Comparison of ENCODE assay signal across 19 cellular contexts in genomic region chr16:24820522-24820921, GRCh38. TPM values are rescaled to one million over a fixed set of nuclear protein-coding genes. Genes with fewer than 3 reads are reported as not detected.
DNase-seq lines count a peak whose midpoint lies in the region; ATAC-seq and TF ChIP-seq lines count a peak whose summit lies in the region.
"Had no signal": no experiment of that assay in that cellular context is flagged by ENCODE, and none has a peak within 500 bp of the region (broad histone marks: within the 10 kb centered on the region; RNA-seq: fewer than 3 reads in every experiment).

No MANE protein-coding gene starts in this region.

- peaks cover 48 to 89% (median 55%) of the 10 kb centered on the region in 3 donors for H3K36me3 ChIP-seq in esophagus squamous epithelium

- 20 to 29% methylated on average over 1 of the region's 1 CpG for WGBS in esophagus squamous epithelium, 2 donors

- H3K4me1 Mint-ChIP-seq in activated naive CD4-positive, alpha-beta T cell treated with anti-CD3 and anti-CD28 coated beads for 36 hours (ENCODE audit: low read depth): no peaks in the 10 kb centered on the region
- no peaks in the 10 kb centered on the region for H3K4me1 Mint-ChIP-seq in activated naive CD4-positive, alpha-beta T cell treated with anti-CD3 and anti-CD28 coated beads, Interleukin-2, amount 10 ng/mL, durations not matched to agents 7 days and 5 days
- H3K4me1 Mint-ChIP-seq in activated CD8-positive, alpha-beta T cell treated with anti-CD3 and anti-CD28 coated beads, Interleukin-2, amount 10 ng/mL, durations not matched to agents 7 days and 5 days (ENCODE audit: low read depth): peaks cover 8% of the 10 kb centered on the region
- H3K4me1 Mint-ChIP-seq in stimulated activated memory B cell treated with anti-CD40 and anti-IgM and Interleukin-4, amounts not matched to agents 10 μg/mL and 1 μg/mL and 100 μg/mL, for 72 hours: no peaks in the 10 kb centered on the region

- no peak overlapping the region for H3K4me3 Mint-ChIP-seq in activated naive CD4-positive, alpha-beta T cell treated with anti-CD3 and anti-CD28 coated beads for 36 hours
- H3K4me3 Mint-ChIP-seq in activated naive CD4-positive, alpha-beta T cell treated with anti-CD3 and anti-CD28 coated beads, Interleukin-2, amount 10 ng/mL, durations not matched to agents 7 days and 5 days: no peak overlapping the region
- no peak overlapping the region for H3K4me3 Mint-ChIP-seq in activated CD8-positive, alpha-beta T cell treated with anti-CD3 and anti-CD28 coated beads, Interleukin-2, amount 10 ng/mL, durations not matched to agents 7 days and 5 days
- H3K4me3 Mint-ChIP-seq in stimulated activated memory B cell treated with anti-CD40 and anti-IgM and Interleukin-4, amounts not matched to agents 10 μg/mL and 1 μg/mL and 100 μg/mL, for 72 hours: no peak overlapping the region
- H3K4me3 Mint-ChIP-seq: activated naive CD8-positive, alpha-beta T cell treated with anti-CD3 and anti-CD28 coated beads, Interleukin-2, amount 10 ng/mL, durations not matched to agents 7 days and 5 days had no signal

- no peak for TF ChIP-seq CTCF in fibroblast of mammary gland (conservative IDR thresholded peaks at IDR 0.05; ENCODE audit: control insufficient read depth, insufficient read depth, low read depth, low read length)
- TF ChIP-seq CTCF in esophagus squamous epithelium (IDR thresholded peaks at IDR 0.05): no peak

- H3K9me3 ChIP-seq in esophagus squamous epithelium: no peaks in the 10 kb centered on the region
- H3K9me3 ChIP-seq: Peyer's patch, right atrium auricular region, thyroid gland had no signal

- no peaks in the 10 kb centered on the region for H3K27me3 ChIP-seq in esophagus squamous epithelium
- H3K27me3 ChIP-seq: Peyer's patch, right atrium auricular region, thyroid gland had no signal

- ATAC-seq in activated CD8-positive, alpha-beta T cell treated with anti-CD3 and anti-CD28 coated beads, Interleukin-2, amount 10 ng/mL, durations not matched to agents 7 days and 5 days: no peak
- no peak for ATAC-seq in stimulated activated memory B cell treated with anti-CD40 and anti-IgM and Interleukin-4, amounts not matched to agents 10 μg/mL and 1 μg/mL and 100 μg/mL, for 72 hours
- ATAC-seq in HG02798 (IDR thresholded peaks at IDR 0.05; ENCODE audit: poor library complexity, unreplicated experiment): no peak
- ATAC-seq: left ventricle myocardium superior, natural killer cell had no signal

- peak overlapping the region; percentile 5 for H3K27ac Mint-ChIP-seq in activated naive CD4-positive, alpha-beta T cell treated with anti-CD3 and anti-CD28 coated beads for 36 hours
- no peak overlapping the region for H3K27ac Mint-ChIP-seq in activated naive CD4-positive, alpha-beta T cell treated with anti-CD3 and anti-CD28 coated beads, Interleukin-2, amount 10 ng/mL, durations not matched to agents 7 days and 5 days
- H3K27ac Mint-ChIP-seq in activated CD8-positive, alpha-beta T cell treated with anti-CD3 and anti-CD28 coated beads, Interleukin-2, amount 10 ng/mL, durations not matched to agents 7 days and 5 days: peak overlapping the region; percentile 6
- peak overlapping the region; percentile 8 for H3K27ac Mint-ChIP-seq in stimulated activated memory B cell treated with anti-CD40 and anti-IgM and Interleukin-4, amounts not matched to agents 10 μg/mL and 1 μg/mL and 100 μg/mL, for 72 hours
- H3K27ac Mint-ChIP-seq: activated naive CD8-positive, alpha-beta T cell treated with anti-CD3 and anti-CD28 coated beads, Interleukin-2, amount 10 ng/mL, durations not matched to agents 7 days and 5 days had no signal

- H3K27ac ChIP-seq in esophagus squamous epithelium: peak overlapping the region in 2 of 4 donors; percentile 27 to 38
- H3K27ac ChIP-seq: Peyer's patch, right atrium auricular region, thyroid gland, WERI-Rb-1 had no signal

- intact Hi-C loops in activated naive CD4-positive, alpha-beta T cell treated with anti-CD3 and anti-CD28 coated beads for 36 hours (cut with micrococcal nuclease): no loop called here
- intact Hi-C loops in esophagus squamous epithelium (cut with DNase I): no loop called here

- POLR2A ChIA-PET in activated CD8-positive, alpha-beta T cell treated with anti-CD3 and anti-CD28 coated beads, Interleukin-2, amount 10 ng/mL, durations not matched to agents 7 days and 5 days (lab: Charles Lee): no interaction called here

- CTCF ChIA-PET in activated naive CD4-positive, alpha-beta T cell treated with anti-CD3 and anti-CD28 coated beads for 36 hours (lab: Charles Lee): no interaction called here
- CTCF ChIA-PET in activated naive CD4-positive, alpha-beta T cell treated with anti-CD3 and anti-CD28 coated beads, Interleukin-2, amount 10 ng/mL, durations not matched to agents 7 days and 5 days (lab: Charles Lee): no interaction called here
- CTCF ChIA-PET in activated CD8-positive, alpha-beta T cell treated with anti-CD3 and anti-CD28 coated beads, Interleukin-2, amount 10 ng/mL, durations not matched to agents 7 days and 5 days (lab: Charles Lee): no interaction called here

- TF ChIP-seq POLR2A in esophagus squamous epithelium (IDR thresholded peaks at IDR 0.05): no peak

- H3K27me3 Mint-ChIP-seq in activated naive CD4-positive, alpha-beta T cell treated with anti-CD3 and anti-CD28 coated beads for 36 hours (ENCODE audit: low read depth): no peaks in the 10 kb centered on the region
- no peaks in the 10 kb centered on the region for H3K27me3 Mint-ChIP-seq in activated naive CD4-positive, alpha-beta T cell treated with anti-CD3 and anti-CD28 coated beads, Interleukin-2, amount 10 ng/mL, durations not matched to agents 7 days and 5 days
- no peaks in the 10 kb centered on the region for H3K27me3 Mint-ChIP-seq in activated CD8-positive, alpha-beta T cell treated with anti-CD3 and anti-CD28 coated beads, Interleukin-2, amount 10 ng/mL, durations not matched to agents 7 days and 5 days (ENCODE audit: low read depth)
- H3K27me3 Mint-ChIP-seq in stimulated activated memory B cell treated with anti-CD40 and anti-IgM and Interleukin-4, amounts not matched to agents 10 μg/mL and 1 μg/mL and 100 μg/mL, for 72 hours: no peaks in the 10 kb centered on the region
- H3K27me3 Mint-ChIP-seq: activated naive CD8-positive, alpha-beta T cell treated with anti-CD3 and anti-CD28 coated beads, Interleukin-2, amount 10 ng/mL, durations not matched to agents 7 days and 5 days had no signal

- no peak for DNase-seq in activated naive CD4-positive, alpha-beta T cell treated with anti-CD3 and anti-CD28 coated beads for 36 hours
- no peak for DNase-seq in activated naive CD4-positive, alpha-beta T cell treated with anti-CD3 and anti-CD28 coated beads, Interleukin-2, amount 10 ng/mL, durations not matched to agents 7 days and 5 days
- no peak for DNase-seq in activated CD8-positive, alpha-beta T cell treated with anti-CD3 and anti-CD28 coated beads, Interleukin-2, amount 10 ng/mL, durations not matched to agents 7 days and 5 days
- DNase-seq in fibroblast of mammary gland (ENCODE audit: low read depth): peak; percentile 57
- no peak for DNase-seq in esophagus squamous epithelium (lab: John Stamatoyannopoulos, UW)
- no peak for DNase-seq in activated CD8-positive, alpha-beta memory T cell treated with anti-CD3 and anti-CD28 coated beads, Interleukin-2, amount 50 U/mL, for 48 hours
- DNase-seq: activated naive CD8-positive, alpha-beta T cell treated with anti-CD3 and anti-CD28 coated beads, Interleukin-2, amount 10 ng/mL, durations not matched to agents 7 days and 5 days; cerebellar nuclear complex; erythroblast; left ventricle myocardium superior; natural killer cell; NCI-H1930; NCI-H526 treated with DMSO at 0.1 percent for 48 hours; Peyer's patch; thyroid gland; WERI-Rb-1 had no signal

- H3K9me3 Mint-ChIP-seq in activated naive CD4-positive, alpha-beta T cell treated with anti-CD3 and anti-CD28 coated beads for 36 hours: no peaks in the 10 kb centered on the region
- H3K9me3 Mint-ChIP-seq in activated naive CD4-positive, alpha-beta T cell treated with anti-CD3 and anti-CD28 coated beads, Interleukin-2, amount 10 ng/mL, durations not matched to agents 7 days and 5 days: no peaks in the 10 kb centered on the region
- H3K9me3 Mint-ChIP-seq in activated CD8-positive, alpha-beta T cell treated with anti-CD3 and anti-CD28 coated beads, Interleukin-2, amount 10 ng/mL, durations not matched to agents 7 days and 5 days (ENCODE audit: insufficient read depth): no peaks in the 10 kb centered on the region
- no peaks in the 10 kb centered on the region for H3K9me3 Mint-ChIP-seq in stimulated activated memory B cell treated with anti-CD40 and anti-IgM and Interleukin-4, amounts not matched to agents 10 μg/mL and 1 μg/mL and 100 μg/mL, for 72 hours
- H3K9me3 Mint-ChIP-seq: activated naive CD8-positive, alpha-beta T cell treated with anti-CD3 and anti-CD28 coated beads, Interleukin-2, amount 10 ng/mL, durations not matched to agents 7 days and 5 days; natural killer cell had no signal

- H3K4me1 ChIP-seq in esophagus squamous epithelium: peaks cover 0 to 17% (median 0%) of the 10 kb centered on the region in 3 donors
- H3K4me1 ChIP-seq: Peyer's patch, right atrium auricular region had no signal

- H3K4me3 ChIP-seq in fibroblast of mammary gland (ENCODE audit: control insufficient read depth, low read depth, low read length) (no peak overlapping the region), esophagus squamous epithelium (no peak overlapping the region)
- H3K4me3 ChIP-seq: Peyer's patch, right atrium auricular region, thyroid gland had no signal

- peaks cover 45% of the 10 kb centered on the region for H3K36me3 Mint-ChIP-seq in activated naive CD4-positive, alpha-beta T cell treated with anti-CD3 and anti-CD28 coated beads for 36 hours (ENCODE audit: low read depth)
- H3K36me3 Mint-ChIP-seq in activated naive CD4-positive, alpha-beta T cell treated with anti-CD3 and anti-CD28 coated beads, Interleukin-2, amount 10 ng/mL, durations not matched to agents 7 days and 5 days: peaks cover 65% of the 10 kb centered on the region
- peaks cover 49% of the 10 kb centered on the region for H3K36me3 Mint-ChIP-seq in activated CD8-positive, alpha-beta T cell treated with anti-CD3 and anti-CD28 coated beads, Interleukin-2, amount 10 ng/mL, durations not matched to agents 7 days and 5 days (ENCODE audit: low read depth)
- H3K36me3 Mint-ChIP-seq in stimulated activated memory B cell treated with anti-CD40 and anti-IgM and Interleukin-4, amounts not matched to agents 10 μg/mL and 1 μg/mL and 100 μg/mL, for 72 hours: peaks cover 85% of the 10 kb centered on the region

RNA-seq across cellular contexts. Expression of gene SLC5A11, which starts 25.2 kb away (rescaled TPM):
- total RNA-seq in activated naive CD4-positive, alpha-beta T cell treated with anti-CD3 and anti-CD28 coated beads for 36 hours: not detected
- under 1 TPM in 1 of 2 experiments, not detected in 1; 0.44 TPM for total RNA-seq in activated CD8-positive, alpha-beta T cell treated with anti-CD3 and anti-CD28 coated beads, Interleukin-2, amount 10 ng/mL, durations not matched to agents 7 days and 5 days
- total RNA-seq in esophagus squamous epithelium: 1 to 10 TPM in 1 of 4 donors, not detected in 3; 1.1 TPM
- total RNA-seq: left ventricle myocardium superior, right atrium auricular region had no signal
